In genomic region chr9:71910602-71911060, GRCh38 we compare ENCODE assay signal across 7 cellular contexts. TPM values are rescaled to one million over a fixed set of nuclear protein-coding genes. Genes with fewer than 3 reads are reported as not detected.
DNase-seq lines count a peak whose midpoint lies in the region; ATAC-seq and TF ChIP-seq lines count a peak whose summit lies in the region.

No MANE protein-coding gene starts in this region.

- peak; percentile 5 for ATAC-seq in GM18520 (IDR thresholded peaks at IDR 0.05; ENCODE audit: unreplicated experiment)
- ATAC-seq in natural killer cell, result peak in 2 of 3 donors; percentile 24 to 33

- H3K27ac Mint-ChIP-seq in natural killer cell, result peak overlapping the region; percentile 97

- CTCF ChIA-PET in HEK293 (lab: Yijun Ruan, JAX), result interaction anchor here (0.6 to 3.2 kb wide), 3 partner anchors 21 to 115 kb away, joined by 3 to 19 read pairs (median 4); no protein-coding TSS in a partner anchor

- peak overlapping the region; percentile 90 for H3K27ac ChIP-seq in HEK293 (ENCODE audit: extremely low read depth, low read depth, low read length)
- H3K27ac ChIP-seq in duodenal mucosa (ENCODE audit: low read depth, low read length), result peak overlapping the region; percentile 91

- POLR2A ChIA-PET in HEK293 (lab: Yijun Ruan, JAX), result interaction anchor here (0.7 to 1.8 kb wide), 26 partner anchors 9 to 957 kb away, joined by 3 to 18 read pairs (median 4); no protein-coding TSS in a partner anchor

- H3K4me1 ChIP-seq in HEK293 (ENCODE audit: control insufficient read depth, insufficient read depth, low read length) (no peaks in the 10 kb centered on the region; the same call in 1 of the 2 replicates), duodenal mucosa (ENCODE audit: control insufficient read depth in 1 of 2, insufficient read depth in 2 of 2, low read length in 2 of 2) (peaks cover 18 to 21% of the 10 kb centered on the region in 2 donors)

- intact Hi-C loops in natural killer cell (cut with micrococcal nuclease), result loop anchor here (2.0 to 5.0 kb wide), 4 partner anchors 14 to 452 kb away; no protein-coding TSS in a partner anchor

- no peaks in the 10 kb centered on the region for H3K36me3 Mint-ChIP-seq in natural killer cell

- TF ChIP-seq CTCF in HEK293 (tag by site-specific recombination; IDR thresholded peaks at IDR 0.05) (no peak), natural killer cell (IDR thresholded peaks at IDR 0.05) (no peak)

- no peaks in the 10 kb centered on the region for H3K9me3 Mint-ChIP-seq in natural killer cell

- H3K4me3 ChIP-seq in HEK293 (ENCODE audit: low read depth, low read length), result peak overlapping the region; percentile 97
- peak overlapping the region; percentile 93 to 97 for H3K4me3 ChIP-seq in duodenal mucosa (ENCODE audit: low read depth in 1 of 2, low read length in 2 of 2)

- H3K4me3 Mint-ChIP-seq in natural killer cell, result peak overlapping the region; percentile 100

- H3K9me3 ChIP-seq in HEK293 (ENCODE audit: control insufficient read depth, insufficient read depth, low read depth, low read length), result no peaks in the 10 kb centered on the region
- H3K9me3 ChIP-seq in duodenal mucosa (ENCODE audit: control insufficient read depth in 1 of 2, low read length in 2 of 2), result no peaks in the 10 kb centered on the region

- H3K27me3 ChIP-seq in duodenal mucosa (ENCODE audit: control insufficient read depth in 1 of 2, insufficient read depth in 2 of 2, low read length in 2 of 2), result no peaks in the 10 kb centered on the region

- peak overlapping the region; percentile 72 to 90 for H3K9ac ChIP-seq in duodenal mucosa (ENCODE audit: low read depth in 1 of 2, low read length in 2 of 2)

- H3K4me1 Mint-ChIP-seq in natural killer cell, result peaks cover 56 to 67% of the 10 kb centered on the region in 2 donors

- DNase-seq in NCI-H1105 (lab: John Stamatoyannopoulos, UW) (peak; percentile 24), natural killer cell (no peak), kidney glomerular epithelial cell (lab: John Stamatoyannopoulos, UW) (no peak)
- DNase-seq in stimulated activated CD4-positive, alpha-beta T cell treated with anti-CD3 and anti-CD28 coated beads, Interleukin-2, amount 100 ng/mL, for 48 hours, result no peak

- H3K36me3 ChIP-seq in HEK293 (ENCODE audit: control insufficient read depth in 2 of 2, insufficient read depth in 1 of 2, low read length in 2 of 2) (no peaks in the 10 kb centered on the region), duodenal mucosa (ENCODE audit: control insufficient read depth in 1 of 2, insufficient read depth in 2 of 2, low read length in 2 of 2) (no peaks in the 10 kb centered on the region)

- H3K27me3 Mint-ChIP-seq in natural killer cell (ENCODE audit: low read depth in 2 of 2), result no peaks in the 10 kb centered on the region

TF ChIP-seq in HEK293, 187 proteins besides CTCF, POLR2A, EP300 and RAD21:
- no peak for TF ChIP-seq GLIS1 (tag by site-specific recombination; IDR thresholded peaks at IDR 0.05)
- TF ChIP-seq ZNF37A (tag by site-specific recombination; IDR thresholded peaks at IDR 0.05), result no peak
- TF ChIP-seq ZNF112 (tag by site-specific recombination; IDR thresholded peaks at IDR 0.05), result no peak
- TF ChIP-seq ZNF658 (tag by site-specific recombination; IDR thresholded peaks at IDR 0.05), result no peak
- TF ChIP-seq ZSCAN18 (tag by site-specific recombination; IDR thresholded peaks at IDR 0.05), result no peak
- TF ChIP-seq ZNF266 (tag by site-specific recombination; IDR thresholded peaks at IDR 0.05; ENCODE audit: low read depth), result no peak
- TF ChIP-seq ZNF837 (tag by site-specific recombination; IDR thresholded peaks at IDR 0.05), result no peak
- 0 out of 2 replicates have a peak, but pooled peaks have one; percentile 10 for TF ChIP-seq ZNF335 (tag by site-specific recombination; conservative IDR thresholded peaks at IDR 0.05)
- TF ChIP-seq ZBTB20 (tag by site-specific recombination; IDR thresholded peaks at IDR 0.05), result peak; percentile 45; the same call in 1 of the 2 replicates
- TF ChIP-seq ZBTB26 (tag by site-specific recombination; optimal IDR thresholded peaks at IDR 0.05), result peak; percentile 66
- TF ChIP-seq BCL11B (tag by site-specific recombination; IDR thresholded peaks at IDR 0.05; ENCODE audit: low read depth), result no peak
- 0 out of 2 replicates have a peak, but pooled peaks have one; percentile 11 for TF ChIP-seq ZNF341 (tag by site-specific recombination; IDR thresholded peaks at IDR 0.05; ENCODE audit: low read depth)
- no peak for TF ChIP-seq ZNF223 (tag by site-specific recombination; IDR thresholded peaks at IDR 0.05)
- TF ChIP-seq YY2 (tag by site-specific recombination; IDR thresholded peaks at IDR 0.05), result no peak
- 0 out of 2 replicates have a peak, but pooled peaks have one; percentile 9 for TF ChIP-seq ZBTB8A (tag by site-specific recombination; IDR thresholded peaks at IDR 0.05)
- TF ChIP-seq ZNF529 (tag by site-specific recombination; IDR thresholded peaks at IDR 0.05; ENCODE audit: insufficient replicate concordance), result no peak
- no peak for TF ChIP-seq ZNF768 (tag by site-specific recombination; IDR thresholded peaks at IDR 0.05)
- 0 out of 2 replicates have a peak, but pooled peaks have one; percentile 11 for TF ChIP-seq PBX3 (CRISPR knock-in tag; IDR thresholded peaks at IDR 0.05)
- TF ChIP-seq ZXDB (tag by site-specific recombination; IDR thresholded peaks at IDR 0.05), result 0 out of 2 replicates have a peak, but pooled peaks have one; percentile 0
- 0 out of 2 replicates have a peak, but pooled peaks have one; percentile 37 for TF ChIP-seq ZNF660 (tag by site-specific recombination; IDR thresholded peaks at IDR 0.05)
- TF ChIP-seq ZNF24 (tag by site-specific recombination; IDR thresholded peaks at IDR 0.05), result no peak
- TF ChIP-seq ZNF692 (tag by site-specific recombination; IDR thresholded peaks at IDR 0.05), result 0 out of 2 replicates have a peak, but pooled peaks have one; percentile 41
TF ChIP-seq in HEK293: peak in this region for 9.

RNA-seq across cellular contexts. Expression of gene ABHD17B, which starts 0.4 kb away (rescaled TPM):
- total RNA-seq in natural killer cell, result 10 to 100 TPM; 28.7 to 34.4 (median 30.3) TPM

RNA-seq across cellular contexts. Expression of gene C9orf85, which starts 0.8 kb away (rescaled TPM):
- 10 to 100 TPM in 1 of 3 donors, 1 to 10 TPM in 2; 5.6 to 11.1 (median 9.2) TPM for total RNA-seq in natural killer cell
